In genomic region chr16:84726079-84726669, GRCh38 we compare ENCODE assay signal across 1 cellular context.
TF ChIP-seq lines count a peak whose summit lies in the region.

No MANE protein-coding gene starts in this region.

TF ChIP-seq in GM23338, 12 proteins besides CTCF, POLR2A, EP300 and RAD21:
- TF ChIP-seq REST (IDR thresholded peaks at IDR 0.05; ENCODE audit: unreplicated experiment) (no peak), NANOG (IDR thresholded peaks at IDR 0.05; ENCODE audit: borderline replicate concordance) (no peak), CREB1 (CRISPR knock-in tag; IDR thresholded peaks at IDR 0.05; ENCODE audit: low read depth) (0 out of 2 replicates have a peak, but pooled peaks have one; percentile 21), POLR2AphosphoS5 (IDR thresholded peaks at IDR 0.05; ENCODE audit: low read depth) (no peak), EZH2 (IDR thresholded peaks at IDR 0.05; ENCODE audit: low read depth, unreplicated experiment) (no peak)
